In genomic region chr1:21701401-21701800, GRCh38 we compare ENCODE assay signal across 19 cellular contexts. TPM values are rescaled to one million over a fixed set of nuclear protein-coding genes. Genes with fewer than 3 reads are reported as not detected.
"Had no signal": no experiment of that assay in that cellular context is flagged by ENCODE, and none has a peak within 500 bp of the region (broad histone marks: within the 10 kb centered on the region; RNA-seq: fewer than 3 reads in every experiment).

No MANE protein-coding gene starts in this region.

- H3K27ac Mint-ChIP-seq: dendritic cell treated with granulocyte-macrophage colony-stimulating factor and Interleukin-4, amounts not matched to agents 40 ng/mL and 50 ng/mL, for 4 days; endodermal cell; memory B cell; nephron had no signal

- H3K9me3 Mint-ChIP-seq: dendritic cell treated with granulocyte-macrophage colony-stimulating factor and Interleukin-4, amounts not matched to agents 40 ng/mL and 50 ng/mL, for 4 days; endodermal cell; memory B cell; nephron had no signal

- H3K4me3 Mint-ChIP-seq: dendritic cell treated with granulocyte-macrophage colony-stimulating factor and Interleukin-4, amounts not matched to agents 40 ng/mL and 50 ng/mL, for 4 days; endodermal cell; memory B cell; nephron had no signal

- H3K27me3 Mint-ChIP-seq: dendritic cell treated with granulocyte-macrophage colony-stimulating factor and Interleukin-4, amounts not matched to agents 40 ng/mL and 50 ng/mL, for 4 days; memory B cell had no signal

- H3K4me1 Mint-ChIP-seq: nephron had no signal

- DNase-seq: effector CD8-positive, alpha-beta T cell; endodermal cell; foreskin fibroblast; gastrocnemius medialis; head of caudate nucleus; kidney; nucleus accumbens; stimulated activated CD4-positive, alpha-beta T cell treated with anti-CD3 and anti-CD28 coated beads, Interleukin-12 subunit alpha, Interleukin-12 subunit beta, amount 100 ng/mL, for 4 hours; stimulated activated CD4-positive, alpha-beta T cell treated with anti-CD3 and anti-CD28 coated beads, Interleukin-1b, Interleukin-23, amount 100 ng/mL, for 48 hours; stimulated activated CD4-positive, alpha-beta T cell treated with anti-CD3 and anti-CD28 coated beads, Interleukin-4, amount 100 ng/mL, for 1 hour; stimulated activated CD8-positive, alpha-beta memory T cell treated with anti-CD3 and anti-CD28 coated beads, Interleukin-4, amount 100 ng/mL, for 48 hours; stimulated activated naive CD4-positive, alpha-beta T cell treated with Interleukin-2 at 50 U/mL for 16 hours; stomach; thyroid gland; trophoblast cell had no signal

RNA-seq across cellular contexts. Expression of gene RAP1GAP, which starts 32.2 kb away (rescaled TPM):
- total RNA-seq: glomerular endothelial cell had no signal
